8 cellular contexts compared by ENCODE assay signal in genomic region chr11:65111537-65112225, GRCh38. TPM values are rescaled to one million over a fixed set of nuclear protein-coding genes. Genes with fewer than 3 reads are reported as not detected.
A peak's percentile ranks its signal among the peaks of the same experiment; 100 is the strongest.
DNase-seq lines count a peak whose midpoint lies in the region; ATAC-seq and TF ChIP-seq lines count a peak whose summit lies in the region.

TM7SF2 (plus strand) TSS chr11:65111872; CDS start chr11:65112016, 144 bp downstream.

- peaks cover 49% of the 10 kb centered on the region for H3K4me1 Mint-ChIP-seq in activated CD4-positive, alpha-beta T cell treated with anti-CD3 and anti-CD28 coated beads for 36 hours

- DNase-seq in 8988T (peak; percentile 99), NCI-H510A (lab: John Stamatoyannopoulos, UW) (peak; percentile 97), cerebellum (ENCODE audit: low spot score) (peak; percentile 99), kidney epithelial cell (ENCODE audit: low read depth) (no peak)
- peak; percentile 98 for DNase-seq in activated CD4-positive, alpha-beta T cell treated with anti-CD3 and anti-CD28 coated beads for 36 hours
- peak; percentile 98 for DNase-seq in stimulated activated CD4-positive, alpha-beta T cell treated with anti-CD3 and anti-CD28 coated beads, Interleukin-15, amount 100 ng/mL, for 24 hours

- H3K27ac Mint-ChIP-seq in activated CD4-positive, alpha-beta T cell treated with anti-CD3 and anti-CD28 coated beads for 36 hours, result peak within 1 kb of the TSS; percentile 74

- H3K36me3 Mint-ChIP-seq in activated CD4-positive, alpha-beta T cell treated with anti-CD3 and anti-CD28 coated beads for 36 hours (ENCODE audit: low read depth), result peaks cover 9% of the 10 kb centered on the region

- peak; percentile 64 for ATAC-seq in GM18868 (IDR thresholded peaks at IDR 0.05; ENCODE audit: unreplicated experiment)
- ATAC-seq in HG03175 (IDR thresholded peaks at IDR 0.05; ENCODE audit: unreplicated experiment), result peak; percentile 70
- peak; percentile 78 for ATAC-seq in activated CD4-positive, alpha-beta T cell treated with anti-CD3 and anti-CD28 coated beads for 36 hours

- peak within 1 kb of the TSS; percentile 83 for H3K4me3 Mint-ChIP-seq in activated CD4-positive, alpha-beta T cell treated with anti-CD3 and anti-CD28 coated beads for 36 hours

- CTCF ChIA-PET in activated CD4-positive, alpha-beta T cell treated with anti-CD3 and anti-CD28 coated beads for 36 hours (lab: Charles Lee), result interaction anchor here (0.6 to 4.9 kb wide), 12 partner anchors 10 to 261 kb away, joined by 3 to 56 read pairs (median 4); partner anchors contain the start of genes CAPN1 and VPS51

- H3K27me3 ChIP-seq in kidney epithelial cell (ENCODE audit: control insufficient read depth, insufficient read depth, low read length), result no peaks in the 10 kb centered on the region

- no peaks in the 10 kb centered on the region for H3K27me3 Mint-ChIP-seq in activated CD4-positive, alpha-beta T cell treated with anti-CD3 and anti-CD28 coated beads for 36 hours

- TF ChIP-seq CTCF in kidney epithelial cell (IDR thresholded peaks at IDR 0.05; ENCODE audit: insufficient read depth, low read length, poor library complexity, severe bottlenecking), result no peak

- intact Hi-C loops in activated CD4-positive, alpha-beta T cell treated with anti-CD3 and anti-CD28 coated beads for 36 hours (cut with DNase I, micrococcal nuclease), result loop anchor here (1.0 to 10.0 kb wide), 9 partner anchors 15 to 867 kb away; partner anchors contain the start of genes VPS51 (in 2 of the 2), ARL2 (in 1 of the 2), ATG2A (in 1 of the 2) and CCDC88B (in 1 of the 2)

- peaks cover 6% of the 10 kb centered on the region for H3K36me3 ChIP-seq in kidney epithelial cell (ENCODE audit: control insufficient read depth, insufficient read depth, low read length)

- H3K9me3 Mint-ChIP-seq in activated CD4-positive, alpha-beta T cell treated with anti-CD3 and anti-CD28 coated beads for 36 hours (ENCODE audit: low read depth), result no peaks in the 10 kb centered on the region

- peak within 1 kb of the TSS; percentile 69 for H3K4me3 ChIP-seq in kidney epithelial cell (ENCODE audit: low read depth, low read length)

- POLR2A ChIA-PET in activated CD4-positive, alpha-beta T cell treated with anti-CD3 and anti-CD28 coated beads for 36 hours (lab: Charles Lee), result interaction anchor here (0.5 to 2.6 kb wide), 6 partner anchors 10 to 365 kb away, joined by 3 to 14 read pairs (median 3); partner anchors contain the start of genes FAU and MRPL49

RNA-seq across cellular contexts. Expression of gene TM7SF2, which starts in this region (rescaled TPM):
- 10 to 100 TPM; 17.4 to 18.1 TPM for total RNA-seq in activated CD4-positive, alpha-beta T cell treated with anti-CD3 and anti-CD28 coated beads for 36 hours
- 30.4 TPM for total RNA-seq in cerebellum
- 42.4 and 42.6 TPM in 2 replicates for total RNA-seq in kidney epithelial cell
